In the genomic region with DNA sequence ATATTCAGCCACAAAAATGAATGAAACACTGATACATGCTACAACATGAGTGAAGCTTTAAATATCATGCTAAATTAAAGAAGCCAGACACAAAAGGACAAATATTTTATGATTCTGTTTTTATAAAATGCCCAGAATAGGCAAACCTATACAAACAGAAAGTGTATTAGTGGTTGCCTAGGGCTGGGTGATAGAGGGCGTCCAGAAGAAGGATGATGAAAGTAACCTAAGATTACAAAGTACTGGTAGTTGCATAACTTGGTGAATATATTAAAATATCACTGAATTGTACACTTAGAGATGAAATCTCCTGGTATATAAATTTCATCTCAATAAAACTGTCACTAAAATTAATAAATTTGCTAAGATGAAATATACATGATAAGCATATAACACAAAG, we compare ENCODE assay signal across 33 cellular contexts.
"Had no signal": no experiment of that assay in that cellular context is flagged by ENCODE, and none has a peak within 500 bp of the region (broad histone marks: within the 10 kb centered on the region; RNA-seq: fewer than 3 reads in every experiment).

No MANE protein-coding gene starts in this region.

- DNase-seq: activated CD4-positive, alpha-beta T cell treated with anti-CD3 and anti-CD28 coated beads for 4 hours; activated CD4-positive, alpha-beta T cell treated with anti-CD3 and anti-CD28 coated beads, Interleukin-2, amount 50 U/mL, for 4 hours; activated effector memory CD4-positive, alpha-beta T cell treated with Interleukin-2 at 50 U/mL for 16 hours; activated naive CD4-positive, alpha-beta T cell treated with Interleukin-2 at 50 U/mL for 16 hours; aorta; body of pancreas; cerebellar nuclear complex; colonic mucosa; dorsolateral prefrontal cortex; effector memory CD4-positive, alpha-beta T cell; head of caudate nucleus; hippocampal formation; kidney; left colon; natural killer cell; occipital lobe; psoas muscle; stimulated activated CD4-positive, alpha-beta T cell treated with anti-CD3 and anti-CD28 coated beads, Interleukin-1b, Interleukin-23, amount 100 ng/mL, for 48 hours; stimulated activated CD4-positive, alpha-beta T cell treated with anti-CD3 and anti-CD28 coated beads, Interleukin-4, amount 100 ng/mL, for 4 hours; stimulated activated CD8-positive, alpha-beta memory T cell treated with anti-CD3 and anti-CD28 coated beads, Interleukin-4, amount 100 ng/mL, for 48 hours; stimulated activated naive CD8-positive, alpha-beta T cell treated with anti-CD3 and anti-CD28 coated beads, Interleukin-15, amount 100 ng/mL, for 72 hours; substantia nigra; T-helper 9 cell had no signal

- H3K27me3 ChIP-seq: body of pancreas, cardiac muscle cell, colonic mucosa, dorsolateral prefrontal cortex, gastroesophageal sphincter, neural progenitor cell, vagina had no signal

- H3K4me1 ChIP-seq: colonic mucosa, gastroesophageal sphincter, neural progenitor cell, parathyroid adenoma, psoas muscle, vagina had no signal

- H3K4me1 Mint-ChIP-seq: neural progenitor cell had no signal

- ATAC-seq: body of pancreas; gastroesophageal sphincter; left colon; natural killer cell; psoas muscle; stimulated activated memory B cell treated with anti-CD40 and anti-IgM and Interleukin-4, amounts not matched to agents 10 μg/mL and 1 μg/mL and 100 μg/mL, for 72 hours; stimulated activated naive CD8-positive, alpha-beta T cell treated with anti-CD3 and anti-CD28 coated beads, Interleukin-15, amount 100 ng/mL, for 72 hours had no signal

- H3K27ac ChIP-seq: body of pancreas, cardiac muscle cell, colonic mucosa, dorsolateral prefrontal cortex, gastroesophageal sphincter, neural progenitor cell, parathyroid adenoma, psoas muscle, vagina, VCaP had no signal

- H3K27me3 Mint-ChIP-seq: activated naive CD8-positive, alpha-beta T cell; stimulated activated memory B cell treated with anti-CD40 and anti-IgM and Interleukin-4, amounts not matched to agents 10 μg/mL and 1 μg/mL and 100 μg/mL, for 72 hours; stimulated activated naive CD8-positive, alpha-beta T cell treated with anti-CD3 and anti-CD28 coated beads, Interleukin-15, amount 100 ng/mL, for 72 hours; type B pancreatic cell had no signal

- H3K9me3 ChIP-seq: body of pancreas, colonic mucosa, gastroesophageal sphincter, psoas muscle, vagina had no signal

- H3K4me3 Mint-ChIP-seq: activated naive CD8-positive, alpha-beta T cell; natural killer cell; neural progenitor cell; stimulated activated memory B cell treated with anti-CD40 and anti-IgM and Interleukin-4, amounts not matched to agents 10 μg/mL and 1 μg/mL and 100 μg/mL, for 72 hours; stimulated activated naive CD8-positive, alpha-beta T cell treated with anti-CD3 and anti-CD28 coated beads, Interleukin-15, amount 100 ng/mL, for 72 hours; type B pancreatic cell had no signal

- H3K36me3 ChIP-seq: cardiac muscle cell, colonic mucosa, gastroesophageal sphincter, neural progenitor cell, vagina had no signal

- H3K9me3 Mint-ChIP-seq: natural killer cell, neural progenitor cell, type B pancreatic cell had no signal

- H3K4me3 ChIP-seq: body of pancreas, cardiac muscle cell, colonic mucosa, dorsolateral prefrontal cortex, gastroesophageal sphincter, neural progenitor cell, psoas muscle, smooth muscle cell, vagina had no signal

- H3K27ac Mint-ChIP-seq: activated naive CD8-positive, alpha-beta T cell; natural killer cell; neural progenitor cell; stimulated activated memory B cell treated with anti-CD40 and anti-IgM and Interleukin-4, amounts not matched to agents 10 μg/mL and 1 μg/mL and 100 μg/mL, for 72 hours; stimulated activated naive CD8-positive, alpha-beta T cell treated with anti-CD3 and anti-CD28 coated beads, Interleukin-15, amount 100 ng/mL, for 72 hours; type B pancreatic cell had no signal

- H3K36me3 Mint-ChIP-seq: natural killer cell, neural progenitor cell, type B pancreatic cell had no signal
